ENCODE assay signal across 8 cellular contexts in genomic region chr19:44071824-44072542, GRCh38. TPM values are rescaled to one million over a fixed set of nuclear protein-coding genes. Genes with fewer than 3 reads are reported as not detected.
DNase-seq lines count a peak whose midpoint lies in the region; ATAC-seq, FAIRE-seq and TF ChIP-seq lines count a peak whose summit lies in the region.

TSS of gene ZNF284 (plus strand) at chr19:44072159. CDS start at chr19:44076390, 4,231 bp downstream.

- H3K4me1 ChIP-seq in colonic mucosa: peaks cover 4% of the 10 kb centered on the region

- no peaks in the 10 kb centered on the region for H3K27me3 ChIP-seq in colonic mucosa

- peak; percentile 81 for FAIRE-seq in A204.1 (lab: Jason Lieb, UNC)

- H3K9ac ChIP-seq in colonic mucosa (ENCODE audit: low read depth in 2 of 2, low read length in 2 of 2): peak within 1 kb of the TSS; percentile 54 to 62

- intact Hi-C loops in colonic mucosa (cut with DNase I) (no loop called here), left colon (cut with DNase I, micrococcal nuclease) (no loop called here)

- ATAC-seq in HG03108 (IDR thresholded peaks at IDR 0.05; ENCODE audit: unreplicated experiment) (peak; percentile 97), left colon (peak; percentile 100)

- TF ChIP-seq POLR2A in GM18526 (IDR thresholded peaks at IDR 0.05; ENCODE audit: extremely low read depth, insufficient read length): peak; percentile 56

- H3K4me3 ChIP-seq in colonic mucosa: peak within 1 kb of the TSS; percentile 66

- TF ChIP-seq CTCF in colonic mucosa (IDR thresholded peaks at IDR 0.05): no peak

- no peak within 1 kb of the TSS for H3K27ac ChIP-seq in colonic mucosa

- DNase-seq in NCI-H345 treated with DMSO at 0.1 percent for 48 hours (lab: John Stamatoyannopoulos, UW; ENCODE audit: unreplicated experiment): peak; percentile 68
- peak; percentile 86 for DNase-seq in activated CD4-positive, alpha-beta T cell treated with anti-CD3 and anti-CD28 coated beads for 48 hours
- peak; percentile 93 for DNase-seq in colonic mucosa
- peak; percentile 86 to 91 for DNase-seq in left colon
- DNase-seq in stimulated activated CD4-positive, alpha-beta T cell treated with anti-CD3 and anti-CD28 coated beads, Interleukin-1b, Interleukin-23, amount 100 ng/mL, for 24 hours (ENCODE audit: low read depth in 4 of 4, low spot score in 1 of 4): peak; percentile 52 to 76 (median 68)

- H3K9me3 ChIP-seq in colonic mucosa: no peaks in the 10 kb centered on the region

- H3K36me3 ChIP-seq in colonic mucosa: no peaks in the 10 kb centered on the region

RNA-seq across cellular contexts. Expression of gene ZNF284, which starts in this region (rescaled TPM):
- 1 to 10 TPM; 1.2 to 1.4 TPM for total RNA-seq in colonic mucosa
- total RNA-seq in left colon: 1 to 10 TPM; 1.6 to 2.1 TPM
